Comparison of ENCODE assay signal across 23 cellular contexts in the genomic region with DNA sequence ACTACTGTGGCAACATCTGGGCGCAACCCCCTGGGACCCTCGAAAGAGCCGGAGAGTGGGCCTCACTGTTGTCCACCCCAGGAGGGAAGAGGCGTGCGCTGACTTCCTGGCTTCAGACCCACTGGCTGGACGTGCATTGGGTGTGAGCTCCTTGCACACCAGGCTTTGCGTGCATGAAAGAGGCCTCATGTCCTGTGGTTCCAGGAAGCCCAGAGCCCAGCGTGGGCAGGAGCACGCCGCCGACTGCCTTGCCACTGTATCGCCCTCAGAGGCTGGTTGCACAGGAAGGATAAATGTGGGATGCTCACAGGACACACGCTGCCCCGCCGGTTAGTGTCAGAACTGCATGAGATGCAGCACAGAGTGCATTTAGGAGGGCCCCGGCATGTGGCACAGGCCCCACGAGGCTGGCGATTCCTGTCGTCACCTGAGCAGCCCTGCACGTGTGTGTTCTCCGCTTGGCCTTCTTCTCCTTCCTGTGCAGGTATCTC.
"Had no signal": no experiment of that assay in that cellular context is flagged by ENCODE, and none has a peak within 500 bp of the region (broad histone marks: within the 10 kb centered on the region; RNA-seq: fewer than 3 reads in every experiment).

No MANE protein-coding gene starts in this region.

- ATAC-seq: activated CD4-positive, alpha-beta T cell treated with anti-CD3 and anti-CD28 coated beads for 36 hours; activated T-cell treated with anti-CD3 and anti-CD28 coated beads, Interleukin-2, amount 50 U/mL, for 72 hours; PC-3; T-cell had no signal

- H3K27ac ChIP-seq: adrenal gland, VCaP had no signal

- H3K27me3 Mint-ChIP-seq: activated CD4-positive, alpha-beta memory T cell treated with anti-CD3 and anti-CD28 coated beads, Interleukin-2, amount 10 ng/mL, durations not matched to agents 7 days and 5 days had no signal

- H3K27me3 ChIP-seq: adrenal gland had no signal

- H3K4me3 Mint-ChIP-seq: activated CD4-positive, alpha-beta memory T cell treated with anti-CD3 and anti-CD28 coated beads, Interleukin-2, amount 10 ng/mL, durations not matched to agents 7 days and 5 days; activated CD4-positive, alpha-beta T cell treated with anti-CD3 and anti-CD28 coated beads for 36 hours; activated naive CD8-positive, alpha-beta T cell treated with anti-CD3 and anti-CD28 coated beads, Interleukin-2, amount 10 ng/mL, durations not matched to agents 7 days and 5 days; activated T-cell treated with anti-CD3 and anti-CD28 coated beads, Interleukin-2, amount 50 U/mL, for 72 hours; T-cell had no signal

- H3K4me1 ChIP-seq: adrenal gland had no signal

- H3K36me3 Mint-ChIP-seq: activated naive CD8-positive, alpha-beta T cell treated with anti-CD3 and anti-CD28 coated beads, Interleukin-2, amount 10 ng/mL, durations not matched to agents 7 days and 5 days had no signal

- H3K4me1 Mint-ChIP-seq: activated CD4-positive, alpha-beta memory T cell treated with anti-CD3 and anti-CD28 coated beads, Interleukin-2, amount 10 ng/mL, durations not matched to agents 7 days and 5 days; activated CD4-positive, alpha-beta T cell treated with anti-CD3 and anti-CD28 coated beads for 36 hours; activated naive CD8-positive, alpha-beta T cell treated with anti-CD3 and anti-CD28 coated beads, Interleukin-2, amount 10 ng/mL, durations not matched to agents 7 days and 5 days; T-cell had no signal

- H3K27ac Mint-ChIP-seq: activated CD4-positive, alpha-beta memory T cell treated with anti-CD3 and anti-CD28 coated beads, Interleukin-2, amount 10 ng/mL, durations not matched to agents 7 days and 5 days; activated CD4-positive, alpha-beta T cell treated with anti-CD3 and anti-CD28 coated beads for 36 hours; activated naive CD8-positive, alpha-beta T cell treated with anti-CD3 and anti-CD28 coated beads, Interleukin-2, amount 10 ng/mL, durations not matched to agents 7 days and 5 days; activated T-cell treated with anti-CD3 and anti-CD28 coated beads, Interleukin-2, amount 50 U/mL, for 72 hours; activated T-helper 2 cell treated with anti-CD3 and anti-CD28 coated beads, Interferon-gamma antibody, Interleukin-2, Interleukin-4, amounts not matched to agents 10 μg/mL and 5 μg/mL and 100 μg/mL, durations not matched to agents 14 hours and 24 hours and 36 hours; T-cell had no signal

- DNase-seq: activated CD4-positive, alpha-beta memory T cell treated with anti-CD3 and anti-CD28 coated beads, Interleukin-2, amount 10 ng/mL, durations not matched to agents 7 days and 5 days; activated CD4-positive, alpha-beta T cell treated with anti-CD3 and anti-CD28 coated beads for 36 hours; activated CD4-positive, alpha-beta T cell treated with anti-CD3 and anti-CD28 coated beads, Interleukin-2, amount 50 U/mL, for 1 hour; activated naive CD4-positive, alpha-beta T cell treated with anti-CD3 and anti-CD28 coated beads, Interleukin-2, amount 50 U/mL, for 16 hours; activated naive CD8-positive, alpha-beta T cell treated with anti-CD3 and anti-CD28 coated beads, Interleukin-2, amount 10 ng/mL, durations not matched to agents 7 days and 5 days; activated T-cell treated with anti-CD3 and anti-CD28 coated beads for 4 hours; activated T-cell treated with anti-CD3 and anti-CD28 coated beads, Interleukin-2, amount 50 U/mL, for 72 hours; adrenal gland; anterior cingulate cortex; caudate nucleus; Karpas-422; MM.1S; NCI-H1105; NCI-H1436 treated with DMSO at 0.1 percent for 48 hours; NCI-H187; NCI-H2081; NCI-H446; NCI-H524; PC-3; SIG-M5; T-cell had no signal

- H3K4me3 ChIP-seq: adrenal gland had no signal

- H3K36me3 ChIP-seq: adrenal gland had no signal
